8 cellular contexts compared by ENCODE assay signal in genomic region chr10:6144609-6145413, GRCh38. TPM values are rescaled to one million over a fixed set of nuclear protein-coding genes. Genes with fewer than 3 reads are reported as not detected.
A peak's percentile ranks its signal among the peaks of the same experiment; 100 is the strongest.
DNase-seq lines count a peak whose midpoint lies in the region; ATAC-seq and TF ChIP-seq lines count a peak whose summit lies in the region.

No MANE protein-coding gene starts in this region.

- DNase-seq in Caki2 (ENCODE audit: low read depth) = peak; percentile 83
- DNase-seq in HT-29 (ENCODE audit: low spot score) = peak; percentile 79
- DNase-seq in SK-N-DZ (ENCODE audit: low spot score) = peak; percentile 79
- peak; percentile 94 for DNase-seq in activated naive CD4-positive, alpha-beta T cell treated with anti-CD3 and anti-CD28 coated beads, Interleukin-2, amount 10 ng/mL, durations not matched to agents 7 days and 5 days
- DNase-seq in globus pallidus (ENCODE audit: low spot score) = peak; percentile 81
- DNase-seq in omental fat pad (ENCODE audit: low spot score) = peak; percentile 61

- H3K4me3 Mint-ChIP-seq in activated naive CD4-positive, alpha-beta T cell treated with anti-CD3 and anti-CD28 coated beads, Interleukin-2, amount 10 ng/mL, durations not matched to agents 7 days and 5 days = peak overlapping the region; percentile 83

- H3K9me3 Mint-ChIP-seq in activated naive CD4-positive, alpha-beta T cell treated with anti-CD3 and anti-CD28 coated beads, Interleukin-2, amount 10 ng/mL, durations not matched to agents 7 days and 5 days = no peaks in the 10 kb centered on the region

- in situ Hi-C loops in Caki2 (cut with HindIII; ENCODE audit: low pct_unique_long_range_greater_than_20kb, low sequenced_read_pairs) = no loop called here

- ATAC-seq in GM21360 (IDR thresholded peaks at IDR 0.05; ENCODE audit: unreplicated experiment) (peak; percentile 71), omental fat pad (ENCODE audit: low FRiP score) (peak; percentile 83)

- H3K27me3 Mint-ChIP-seq in activated naive CD4-positive, alpha-beta T cell treated with anti-CD3 and anti-CD28 coated beads, Interleukin-2, amount 10 ng/mL, durations not matched to agents 7 days and 5 days = no peaks in the 10 kb centered on the region

- H3K4me1 Mint-ChIP-seq in activated naive CD4-positive, alpha-beta T cell treated with anti-CD3 and anti-CD28 coated beads, Interleukin-2, amount 10 ng/mL, durations not matched to agents 7 days and 5 days = peaks cover 80% of the 10 kb centered on the region

- CTCF ChIA-PET in activated naive CD4-positive, alpha-beta T cell treated with anti-CD3 and anti-CD28 coated beads, Interleukin-2, amount 10 ng/mL, durations not matched to agents 7 days and 5 days (lab: Charles Lee) = interaction anchor here (1.0 to 1.5 kb wide), 2 partner anchors 55 to 257 kb away, joined by 3 to 4 read pairs; no protein-coding TSS in a partner anchor

- H3K36me3 Mint-ChIP-seq in activated naive CD4-positive, alpha-beta T cell treated with anti-CD3 and anti-CD28 coated beads, Interleukin-2, amount 10 ng/mL, durations not matched to agents 7 days and 5 days = peaks cover 26% of the 10 kb centered on the region

- H3K27ac Mint-ChIP-seq in activated naive CD4-positive, alpha-beta T cell treated with anti-CD3 and anti-CD28 coated beads, Interleukin-2, amount 10 ng/mL, durations not matched to agents 7 days and 5 days = peak overlapping the region; percentile 88

- peak overlapping the region; percentile 31 for H3K27ac ChIP-seq in temporal lobe (ENCODE audit: low read depth, low read length)

- TF ChIP-seq CTCF in omental fat pad (IDR thresholded peaks at IDR 0.05) = no peak

RNA-seq across cellular contexts. Expression of gene RBM17, which starts 56.0 kb away (rescaled TPM):
- total RNA-seq in Caki2 (2014; rRNA removed; shearing (Covaris generic); ENCODE audit: low replicate concordance) = 17.9 and 21.9 TPM in 2 replicates
- total RNA-seq in HT-29 (2014; rRNA removed; shearing (Covaris generic)) = 47.7 and 48.7 TPM in 2 replicates
- polyA plus RNA-seq in SK-N-DZ (2014; cell fraction: cytosol; rRNA removed) = 53.5 and 71.4 TPM in 2 replicates
- 213 and 282 TPM in 2 replicates for polyA plus RNA-seq in SK-N-DZ (2014; cell fraction: nucleus; rRNA removed)
- total RNA-seq in omental fat pad (10 to 100 TPM; 58.2 to 97.9 (median 80.0) TPM), temporal lobe (36.9 TPM)

RNA-seq across cellular contexts. Expression of gene PFKFB3, which starts 57.9 kb away (rescaled TPM):
- 40.8 and 58.2 TPM in 2 replicates for total RNA-seq in Caki2 (2014; rRNA removed; shearing (Covaris generic); ENCODE audit: low replicate concordance)
- 11.8 and 15.2 TPM in 2 replicates for total RNA-seq in HT-29 (2014; rRNA removed; shearing (Covaris generic))
- polyA plus RNA-seq in SK-N-DZ (2014; cell fraction: cytosol; rRNA removed) = 22.4 and 26.5 TPM in 2 replicates
- polyA plus RNA-seq in SK-N-DZ (2014; cell fraction: nucleus; rRNA removed) = 24.0 and 24.5 TPM in 2 replicates
- total RNA-seq in omental fat pad (1,000 to 10,000 TPM in 1 of 4 donors, 100 to 1,000 TPM in 3; 213 to 1,086 (median 354) TPM), temporal lobe (20.9 TPM)

Comparison
In these comparisons a context has a peak if more than half of its experiments do, and no peak if none do; other contexts are left out.
1. Peak in every context shown above with its lines: DNase-seq, ATAC-seq and H3K27ac ChIP-seq.